In the genomic region with DNA sequence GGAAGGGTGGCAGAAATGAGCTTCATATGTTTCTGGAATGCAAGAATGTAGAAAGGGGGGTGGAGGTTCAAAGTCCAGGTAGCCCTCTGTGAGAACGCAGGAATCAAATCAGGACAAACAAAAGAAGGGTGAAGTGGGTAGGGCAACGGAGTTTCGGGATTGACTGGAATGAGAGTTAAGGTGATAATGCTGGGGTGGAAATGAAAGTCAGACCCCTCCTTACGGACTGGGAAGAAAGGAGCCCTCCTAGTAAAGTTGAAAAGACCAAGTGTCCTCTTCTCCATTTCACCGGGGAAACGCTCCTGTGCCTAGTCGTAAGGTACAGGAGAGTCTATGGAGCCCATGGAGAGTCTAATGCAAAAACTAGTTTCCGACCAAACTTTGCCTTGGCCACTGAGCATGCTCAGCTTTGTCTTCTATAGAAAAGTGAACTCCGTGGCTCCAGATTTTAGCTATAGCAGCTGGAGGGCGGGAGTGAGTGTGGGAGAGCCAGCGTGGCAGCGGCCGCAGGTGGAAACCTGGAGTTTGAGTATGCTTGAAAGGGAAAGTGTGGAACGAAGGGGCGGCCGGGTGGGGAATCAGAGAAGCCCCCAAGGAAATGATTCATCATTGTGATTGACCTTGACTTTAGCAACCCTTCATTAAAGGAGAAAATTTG, we compare ENCODE assay signal across 8 cellular contexts. TPM values are rescaled to one million over a fixed set of nuclear protein-coding genes. Genes with fewer than 3 reads are reported as not detected.
DNase-seq lines count a peak whose midpoint lies in the region; ATAC-seq and TF ChIP-seq lines count a peak whose summit lies in the region.

No MANE protein-coding gene starts in this region.

- H3K27ac ChIP-seq in endodermal cell (ENCODE audit: low read depth, low read length): no peak overlapping the region

- H3K4me3 Mint-ChIP-seq in endodermal cell: peak overlapping the region; percentile 93

- peak overlapping the region; percentile 58 for H3K9ac ChIP-seq in endodermal cell (ENCODE audit: extremely low read depth, low read length, poor library complexity, severe bottlenecking)

- WGBS in endodermal cell (ENCODE audit: insufficient coverage in 1 of 2, insufficient read length in 1 of 2), 2 experiments: 2 to 3% methylated on average over 13 to 16 of the region's 16 CpGs

- peaks cover 27% of the 10 kb centered on the region for H3K27me3 Mint-ChIP-seq in endodermal cell (ENCODE audit: insufficient read depth)

- peaks cover 26% of the 10 kb centered on the region for H3K27me3 ChIP-seq in endodermal cell (ENCODE audit: control insufficient read depth, insufficient read depth, low read length, poor library complexity, severe bottlenecking)

- H3K4me3 ChIP-seq in endodermal cell (ENCODE audit: low read length): peak overlapping the region; percentile 93

- H3K4me1 ChIP-seq in endodermal cell (ENCODE audit: control insufficient read depth, insufficient read depth, low read length): peaks cover 7% of the 10 kb centered on the region

- no peaks in the 10 kb centered on the region for H3K36me3 Mint-ChIP-seq in endodermal cell (ENCODE audit: low read depth)

- DNase-seq in EH (ENCODE audit: low read depth) (peak; percentile 68), NCI-H226 (peak; percentile 74), endodermal cell (peak; percentile 72), midbrain (lab: John Stamatoyannopoulos, UW) (peak; percentile 30), superior temporal gyrus (ENCODE audit: extremely low spot score) (peak; percentile 75), AG08395 (ENCODE audit: low spot score) (no peak)
- DNase-seq in activated CD4-positive, alpha-beta T cell treated with anti-CD3 and anti-CD28 coated beads, Interleukin-2, amount 50 U/mL, for 1 hour: peak; percentile 12

- peaks cover 10% of the 10 kb centered on the region for H3K9me3 ChIP-seq in endodermal cell (ENCODE audit: control insufficient read depth, low read length)

- peak overlapping the region; percentile 96 for H3K27ac Mint-ChIP-seq in endodermal cell

- H3K9me3 Mint-ChIP-seq in endodermal cell: peaks cover 5% of the 10 kb centered on the region

- TF ChIP-seq CTCF in endodermal cell (conservative IDR thresholded peaks at IDR 0.05): no peak

- no peaks in the 10 kb centered on the region for H3K36me3 ChIP-seq in endodermal cell (ENCODE audit: control insufficient read depth, insufficient read depth, low read length)

- peaks cover 19% of the 10 kb centered on the region for H3K4me1 Mint-ChIP-seq in endodermal cell

- ATAC-seq in HG02759 (IDR thresholded peaks at IDR 0.05; ENCODE audit: unreplicated experiment): peak; percentile 28

RNA-seq across cellular contexts. Expression of gene LRRC1, which starts 1.4 kb away (rescaled TPM):
- total RNA-seq in endodermal cell: 10 to 100 TPM; 14.1 to 15.3 TPM
- 12.7 TPM for polyA plus RNA-seq in endodermal cell (2013, experiment 1 of 2)
- 8.8 TPM for polyA plus RNA-seq in endodermal cell (2013, experiment 2 of 2)
